8 cellular contexts compared by ENCODE assay signal in the genomic region with DNA sequence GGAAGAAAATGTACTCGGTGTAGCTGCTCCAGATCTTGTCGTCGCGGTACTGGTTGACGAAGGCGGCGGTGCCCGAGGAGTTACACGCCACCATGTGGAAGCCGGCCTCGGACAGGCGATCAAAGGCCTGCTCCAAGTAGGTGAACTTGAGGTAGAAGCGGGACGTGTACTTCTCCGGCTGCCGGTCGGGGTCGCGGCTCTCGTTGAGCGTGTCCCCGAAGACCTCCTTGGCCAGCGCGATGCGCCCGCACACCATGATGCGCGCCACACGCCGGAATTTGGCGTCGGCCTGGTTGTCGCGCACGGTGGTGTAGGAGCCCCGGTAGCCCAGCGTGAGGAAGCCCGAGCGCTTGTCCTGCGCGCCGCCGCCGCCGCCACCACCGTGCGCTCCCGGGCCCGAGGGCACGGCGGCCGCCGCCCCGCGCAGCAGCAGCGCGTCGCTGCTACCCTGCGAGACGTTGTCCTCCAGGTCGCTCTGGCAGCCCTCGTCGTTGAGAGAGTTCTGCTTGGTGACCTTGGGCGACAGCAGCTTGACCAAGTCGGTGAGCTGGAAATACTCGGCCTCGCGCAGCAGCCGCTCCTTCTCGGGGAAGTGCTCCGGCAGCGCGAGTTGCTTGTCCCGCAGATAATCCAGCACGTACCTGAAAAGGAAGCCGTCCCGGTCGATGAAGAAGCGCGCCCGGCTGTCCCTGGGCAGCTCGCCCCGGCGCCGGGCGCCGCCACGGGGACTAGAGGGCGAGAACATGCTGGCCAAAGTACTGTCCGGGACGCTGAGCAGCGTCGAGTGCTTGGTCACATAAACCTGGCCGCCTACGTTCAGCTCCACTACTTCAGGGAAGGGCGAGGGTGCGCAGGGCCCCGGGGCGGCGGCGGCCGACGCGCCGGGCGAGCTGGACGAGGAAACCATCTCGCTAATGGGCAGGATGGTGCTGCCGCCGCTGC. TPM values are rescaled to one million over a fixed set of nuclear protein-coding genes. Genes with fewer than 3 reads are reported as not detected.
DNase-seq lines count a peak whose midpoint lies in the region; ATAC-seq and TF ChIP-seq lines count a peak whose summit lies in the region.

No MANE protein-coding gene starts in this region.

- H3K4me1 ChIP-seq in heart left ventricle: peaks cover 0 to 32% (median 6%) of the 10 kb centered on the region in 12 donors

- no peak for TF ChIP-seq CTCF in GM12865 (IDR thresholded peaks at IDR 0.05; ENCODE audit: insufficient read depth, low read depth, low read length, missing control alignments)
- no peak for TF ChIP-seq CTCF in heart left ventricle (IDR thresholded peaks at IDR 0.05)

- peak; percentile 6 for ATAC-seq in HG02840 (IDR thresholded peaks at IDR 0.05; ENCODE audit: low FRiP score, unreplicated experiment)
- ATAC-seq in heart left ventricle: peak in 2 of 4 donors; percentile 41 to 50
- no peak for ATAC-seq in GM18505 (IDR thresholded peaks at IDR 0.05; ENCODE audit: unreplicated experiment)
- ATAC-seq in HG03439 (IDR thresholded peaks at IDR 0.05; ENCODE audit: unreplicated experiment): no peak

- no peak overlapping the region for H3K4me3 Mint-ChIP-seq in activated naive CD8-positive, alpha-beta T cell treated with anti-CD3 and anti-CD28 coated beads for 36 hours

- DNase-seq in GM12865 (ENCODE audit: low read depth): peak; percentile 2
- peak; percentile 8 for DNase-seq in activated naive CD8-positive, alpha-beta T cell treated with anti-CD3 and anti-CD28 coated beads for 36 hours
- DNase-seq in heart left ventricle: peak; percentile 11 to 67 (median 26)
- DNase-seq in posterior cingulate gyrus: peak; percentile 41 to 95 (median 66)
- no peak for DNase-seq in NCI-H1436 (lab: John Stamatoyannopoulos, UW)

- peaks cover 69% of the 10 kb centered on the region for H3K27me3 Mint-ChIP-seq in activated naive CD8-positive, alpha-beta T cell treated with anti-CD3 and anti-CD28 coated beads for 36 hours

- H3K36me3 ChIP-seq in heart left ventricle: no peaks in the 10 kb centered on the region

- H3K27ac ChIP-seq in heart left ventricle: peak overlapping the region in 8 of 12 donors; percentile 14 to 86 (median 49)

- H3K9me3 ChIP-seq in heart left ventricle: no peaks in the 10 kb centered on the region

- no peak overlapping the region for H3K4me3 ChIP-seq in GM12865 (ENCODE audit: low read depth, low read length)
- H3K4me3 ChIP-seq in heart left ventricle: peak overlapping the region; percentile 22 to 61 (median 50)

- intact Hi-C loops in heart left ventricle (cut with DNase I) (no loop called here), posterior cingulate gyrus (cut with DNase I) (loop anchor here (5.0 kb wide), 1 partner anchor 44 kb away; no protein-coding TSS in a partner anchor)

- peaks cover 13 to 74% (median 40%) of the 10 kb centered on the region in 9 donors for H3K27me3 ChIP-seq in heart left ventricle

- H3K9me3 Mint-ChIP-seq in activated naive CD8-positive, alpha-beta T cell treated with anti-CD3 and anti-CD28 coated beads for 36 hours: no peaks in the 10 kb centered on the region

- H3K36me3 Mint-ChIP-seq in activated naive CD8-positive, alpha-beta T cell treated with anti-CD3 and anti-CD28 coated beads for 36 hours: no peaks in the 10 kb centered on the region

- 1 to 2% (median 1%) methylated on average over 27 to 110 of the region's 110 CpGs for WGBS in heart left ventricle, 4 donors

- peaks cover 9% of the 10 kb centered on the region for H3K4me1 Mint-ChIP-seq in activated naive CD8-positive, alpha-beta T cell treated with anti-CD3 and anti-CD28 coated beads for 36 hours

- no peak overlapping the region for H3K27ac Mint-ChIP-seq in activated naive CD8-positive, alpha-beta T cell treated with anti-CD3 and anti-CD28 coated beads for 36 hours

- TF ChIP-seq POLR2A in heart left ventricle (IDR thresholded peaks at IDR 0.05) (no peak), GM18505 (IDR thresholded peaks at IDR 0.05; ENCODE audit: borderline replicate concordance, extremely low read depth, insufficient read depth, insufficient read length) (no peak)

RNA-seq across cellular contexts. Expression of a gene that starts 0.8 kb away (rescaled TPM):
- total RNA-seq in activated naive CD8-positive, alpha-beta T cell treated with anti-CD3 and anti-CD28 coated beads for 36 hours: not detected
- 1 to 10 TPM in 1 of 9 donors, under 1 TPM in 2, not detected in 6; 0.15 to 2.9 (median 0.17) TPM for total RNA-seq in heart left ventricle
- not detected for polyA plus RNA-seq in heart left ventricle
